ENCODE assay signal across 17 cellular contexts in the genomic region with DNA sequence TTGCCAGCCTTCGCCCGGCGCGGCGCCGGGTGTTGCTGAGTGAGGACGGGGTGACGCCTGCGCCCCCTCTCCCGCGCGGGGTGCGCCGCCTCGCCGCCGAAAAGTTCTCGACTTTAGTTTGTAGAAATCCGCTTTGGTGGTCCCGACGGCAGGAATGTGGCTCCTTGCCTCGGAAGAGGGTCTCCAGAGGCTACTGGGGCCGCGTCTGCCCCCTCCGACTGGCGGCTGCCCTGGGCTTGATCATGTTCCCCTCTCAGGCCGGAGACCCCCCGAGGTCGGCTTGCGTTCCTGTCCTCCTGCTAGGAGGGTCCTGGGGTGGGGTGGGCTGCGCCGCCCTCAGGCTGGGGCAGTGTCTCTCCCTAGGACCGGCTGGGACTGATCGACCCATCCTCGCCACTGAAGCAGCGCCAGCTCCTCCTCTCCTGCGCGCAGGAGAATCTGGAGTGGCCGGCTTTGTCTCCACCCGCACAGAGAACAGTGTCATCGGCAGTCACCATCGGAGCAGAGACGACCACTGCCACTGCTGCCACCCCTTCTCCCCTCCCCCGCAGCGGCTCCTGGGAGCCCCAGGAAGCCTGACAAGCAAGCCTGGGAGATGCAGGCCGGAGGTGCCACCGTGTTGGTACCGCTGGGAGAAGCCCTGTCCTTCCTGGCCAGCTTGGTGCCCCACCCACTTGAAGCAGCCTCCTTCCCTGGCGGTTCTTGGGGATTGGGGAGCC. TPM values are rescaled to one million over a fixed set of nuclear protein-coding genes. Genes with fewer than 3 reads are reported as not detected.
A peak's percentile ranks its signal among the peaks of the same experiment; 100 is the strongest.
DNase-seq lines count a peak whose midpoint lies in the region; ATAC-seq, FAIRE-seq and TF ChIP-seq lines count a peak whose summit lies in the region.
"Had no signal": no experiment of that assay in that cellular context is flagged by ENCODE, and none has a peak within 500 bp of the region (broad histone marks: within the 10 kb centered on the region; RNA-seq: fewer than 3 reads in every experiment).

No MANE protein-coding gene starts in this region.

- FAIRE-seq in K562 (lab: Jason Lieb, UNC): no peak

- peak overlapping the region in 1 of 2 experiments; percentile 67; a peak in 2 of 4 replicates for H3K9ac ChIP-seq in K562 (ENCODE audit: insufficient read depth in 1 of 2, low read depth in 2 of 2, low read length in 2 of 2)
- no peak overlapping the region for H3K9ac ChIP-seq in iPS-20b (ENCODE audit: low read depth, low read length)
- peak overlapping the region in 2 of 3 donors; percentile 59 to 74 for H3K9ac ChIP-seq in skeletal muscle tissue (ENCODE audit: low read depth in 1 of 3, low read length in 3 of 3)

- no peak for TF ChIP-seq EP300 in K562 (IDR thresholded peaks at IDR 0.05; ENCODE audit: low read length)

- no peak for TF ChIP-seq CTCF in K562 (IDR thresholded peaks at IDR 0.05 in 2 of 3, conservative IDR thresholded peaks at IDR 0.05 in 1 of 3; ENCODE audit: insufficient read depth in 2 of 3, low read depth in 1 of 3, low read length in 3 of 3)

- H3K4me1 ChIP-seq in K562 (replicated peaks in 1 of 2; ENCODE audit: control insufficient read depth in 2 of 2, insufficient read depth in 2 of 2, low read length in 2 of 2) (peaks cover 36 to 45% of the 10 kb centered on the region in 2 experiments), iPS-20b (ENCODE audit: insufficient read depth, low read length) (no peaks in the 10 kb centered on the region), skeletal muscle tissue (ENCODE audit: control insufficient read depth in 3 of 3, insufficient read depth in 3 of 3, low read length in 3 of 3) (peaks cover 0 to 43% (median 42%) of the 10 kb centered on the region in 3 donors)

- in situ Hi-C loops in K562 (cut with MboI): no loop called here

- H3K4me3 ChIP-seq in K562: no peak overlapping the region
- H3K4me3 ChIP-seq in iPS-20b (ENCODE audit: low read length): peak overlapping the region; percentile 47; the same call in 1 of the 2 replicates
- peak overlapping the region in 2 of 3 donors; percentile 22 to 56 for H3K4me3 ChIP-seq in skeletal muscle tissue (ENCODE audit: low read length in 3 of 3)
- H3K4me3 ChIP-seq: tibial artery had no signal

- POLR2A ChIA-PET in K562 (lab: Yijun Ruan, JAX): interaction anchor here (1.4 to 3.9 kb wide), 2 partner anchors 11 to 24 kb away, joined by 3 to 23 read pairs; no protein-coding TSS in a partner anchor

- no peak for TF ChIP-seq POLR2A in K562 (conservative IDR thresholded peaks at IDR 0.05)

- intact Hi-C loops in K562 (cut with micrococcal nuclease): no loop called here

- WGBS in K562 (ENCODE audit: insufficient coverage, low coverage, missing lambda C conversion rate): 86% methylated on average over 29 of the region's 49 CpGs

- H4K20me1 ChIP-seq in K562 (replicated peaks; ENCODE audit: control insufficient read depth, insufficient read depth, low read length): no peaks in the 10 kb centered on the region

- no TSS peak for BruUV-seq in K562 (replicated peaks; lab: Mats Ljungman, UMichigan)

- no peak overlapping the region for H2AFZ ChIP-seq in K562 (ENCODE audit: low read depth, low read length)

- H3K9me1 ChIP-seq in K562 (ENCODE audit: control insufficient read depth, insufficient read depth, low read length): no peaks in the 10 kb centered on the region

- H3K79me2 ChIP-seq in K562 (ENCODE audit: control insufficient read depth, insufficient read depth, low read length): no peaks in the 10 kb centered on the region

- H3K4me2 ChIP-seq in K562 (ENCODE audit: insufficient read depth, low read length): no peak overlapping the region

- TF ChIP-seq RAD21 in K562 (CRISPR knock-in tag; conservative IDR thresholded peaks at IDR 0.05 in 1 of 2, IDR thresholded peaks at IDR 0.05 in 1 of 2): no peak

- H3K9me3 ChIP-seq in K562 (replicated peaks; ENCODE audit: control insufficient read depth, insufficient read depth, low read depth, low read length): no peaks in the 10 kb centered on the region
- no peaks in the 10 kb centered on the region for H3K9me3 ChIP-seq in iPS-20b (ENCODE audit: insufficient read depth, low read depth, low read length)
- H3K9me3 ChIP-seq in skeletal muscle tissue (ENCODE audit: control insufficient read depth in 3 of 3, low read length in 3 of 3): no peaks in the 10 kb centered on the region
- H3K9me3 ChIP-seq: tibial artery had no signal

- H3K27me3 ChIP-seq in K562 (ENCODE audit: control insufficient read depth in 2 of 2, insufficient read depth in 2 of 2, low read length in 2 of 2): no peaks in the 10 kb centered on the region
- H3K27me3 ChIP-seq in iPS-20b (ENCODE audit: insufficient read depth, low read length): peaks cover 94% of the 10 kb centered on the region
- H3K27me3 ChIP-seq in skeletal muscle tissue (ENCODE audit: control insufficient read depth in 3 of 3, insufficient read depth in 3 of 3, low read length in 3 of 3): peaks cover 8 to 22% (median 18%) of the 10 kb centered on the region in 3 donors

- H3K36me3 ChIP-seq in K562 (ENCODE audit: control insufficient read depth, insufficient read depth, low read length) (no peaks in the 10 kb centered on the region), iPS-20b (ENCODE audit: insufficient read depth, low read depth, low read length) (no peaks in the 10 kb centered on the region), skeletal muscle tissue (ENCODE audit: control insufficient read depth in 3 of 3, insufficient read depth in 3 of 3, low read length in 3 of 3) (peaks cover 0 to 4% (median 3%) of the 10 kb centered on the region in 3 donors)
- H3K36me3 ChIP-seq: tibial artery had no signal

- H3K27ac ChIP-seq in K562 (ENCODE audit: extremely low read depth, low read depth, low read length) (no peak overlapping the region), iPS-20b (ENCODE audit: low read length) (no peak overlapping the region), skeletal muscle tissue (ENCODE audit: low read depth, low read length) (peak overlapping the region; percentile 16)
- H3K27ac ChIP-seq: tibial artery had no signal

- ATAC-seq in K562: no peak
- no peak for ATAC-seq in GM21619 (IDR thresholded peaks at IDR 0.05; ENCODE audit: unreplicated experiment)

- DNase-seq in NCI-H748 (lab: John Stamatoyannopoulos, UW; ENCODE audit: unreplicated experiment) (peak; percentile 10), NCI-H748 treated with DMSO at 0.1 percent for 48 hours (lab: John Stamatoyannopoulos, UW) (no peak), K562 (ENCODE audit: extremely low read depth in 1 of 4, low spot score in 3 of 4) (no peak), foreskin melanocyte (no peak)
- DNase-seq in stimulated activated CD4-positive, alpha-beta T cell treated with anti-CD3 and anti-CD28 coated beads, Interleukin-15, amount 100 ng/mL, for 24 hours: no peak
- DNase-seq: cerebellar nuclear complex, islet precursor cell, naive B cell, NCI-H510A treated with DMSO at 0.1 percent for 48 hours, tibial artery had no signal

- CTCF ChIA-PET in K562 (lab: Yijun Ruan, JAX; ENCODE audit: low intra/inter-chr PET ratio): no interaction called here

RNA-seq across cellular contexts. Expression of gene SLC30A2, which starts 0.6 kb away (rescaled TPM):
- total RNA-seq in K562 (2011; cell fraction: chromatin; rRNA removed; ENCODE audit: low replicate concordance): 0.42 TPM in 1 of 2 replicates, not detected in the other
- total RNA-seq in K562 (2011; cell fraction: nucleolus; rRNA removed): 0.33 and 0.53 TPM in 2 replicates
- total RNA-seq in K562 (2011; cell fraction: nucleoplasm; rRNA removed): 0.51 TPM in 1 of 2 replicates, not detected in the other
- total RNA-seq in K562 (2014; rRNA removed) (0.18 TPM in 1 of 2 replicates, not detected in the other), K562 (2014; rRNA removed; fragmentation: Illumina TruSeq; extraction: Trizol) (not detected in 2 replicates), K562 (2015; rRNA removed; fragmentation: Illumina TruSeq; extraction: Trizol) (not detected in 2 replicates), K562 (2021) (0.11 and 0.13 TPM in 2 replicates), skeletal muscle tissue (under 0.01 TPM)
- polyA plus RNA-seq in K562 (2011; rRNA removed) (0.07 and 0.08 TPM in 2 replicates), K562 (2014; fragmentation: Illumina TruSeq; extraction: Trizol) (0.07 TPM in 1 of 2 replicates, not detected in the other), K562 (2014; fragmentation: Nextera tagmentation; extraction: Ambion mirVana) (under 1 TPM; 0.01 to 0.06 TPM), K562 (2014; rRNA removed) (0.03 TPM in 1 of 2 replicates, not detected in the other)
- polyA plus RNA-seq in K562 (2011; cell fraction: cytosol; rRNA removed): 0.19 and 0.22 TPM in 2 replicates
- polyA plus RNA-seq in K562 (2011; cell fraction: nucleus; rRNA removed): 0.10 TPM in 2 replicates
- polyA plus RNA-seq in K562 (2012): 0.03 and 0.32 TPM in 2 replicates
- polyA minus RNA-seq in K562 (2011; rRNA and poly(A)+ RNA removed): 0.21 TPM in 1 of 2 replicates, not detected in the other
- polyA minus RNA-seq in K562 (2011; cell fraction: cytosol; rRNA and poly(A)+ RNA removed): not detected in 2 replicates
- 0.13 TPM in 1 of 2 replicates, not detected in the other for polyA minus RNA-seq in K562 (2011; cell fraction: nucleus; rRNA and poly(A)+ RNA removed)
- total RNA-seq: A673; activated CD8-positive, alpha-beta memory T cell treated with anti-CD3 and anti-CD28 coated beads for 36 hours; activated naive CD4-positive, alpha-beta T cell treated with anti-CD3 and anti-CD28 coated beads, Interleukin-2, amount 50 U/mL, for 72 hours; fibroblast of lung had no signal
- polyA plus RNA-seq: fibroblast of lung had no signal

RNA-seq across cellular contexts. Expression of gene TRIM63, which starts 21.0 kb away (rescaled TPM):
- 0.74 and 0.77 TPM in 2 replicates for total RNA-seq in K562 (2011; cell fraction: chromatin; rRNA removed; ENCODE audit: low replicate concordance)
- total RNA-seq in K562 (2011; cell fraction: nucleolus; rRNA removed): 0.26 and 0.67 TPM in 2 replicates
- 0.44 and 0.99 TPM in 2 replicates for total RNA-seq in K562 (2011; cell fraction: nucleoplasm; rRNA removed)
- total RNA-seq in K562 (2014; rRNA removed) (0.24 and 0.50 TPM in 2 replicates), K562 (2014; rRNA removed; fragmentation: Illumina TruSeq; extraction: Trizol) (0.32 and 0.36 TPM in 2 replicates), K562 (2015; rRNA removed; fragmentation: Illumina TruSeq; extraction: Trizol) (0.19 and 0.22 TPM in 2 replicates), K562 (2021) (0.16 and 0.44 TPM in 2 replicates), skeletal muscle tissue (30.3 TPM)
- polyA plus RNA-seq in K562 (2011; rRNA removed) (0.42 and 0.57 TPM in 2 replicates), K562 (2014; fragmentation: Illumina TruSeq; extraction: Trizol) (0.28 and 0.48 TPM in 2 replicates), K562 (2014; fragmentation: Nextera tagmentation; extraction: Ambion mirVana) (under 1 TPM; 0.08 to 0.10 TPM), K562 (2014; rRNA removed) (0.22 and 0.40 TPM in 2 replicates)
- 0.31 and 0.43 TPM in 2 replicates for polyA plus RNA-seq in K562 (2011; cell fraction: cytosol; rRNA removed)
- 0.41 and 0.65 TPM in 2 replicates for polyA plus RNA-seq in K562 (2011; cell fraction: nucleus; rRNA removed)
- 0.38 and 0.60 TPM in 2 replicates for polyA plus RNA-seq in K562 (2012)
- polyA minus RNA-seq in K562 (2011; rRNA and poly(A)+ RNA removed): 0.28 and 0.54 TPM in 2 replicates
- not detected in 2 replicates for polyA minus RNA-seq in K562 (2011; cell fraction: cytosol; rRNA and poly(A)+ RNA removed)
- polyA minus RNA-seq in K562 (2011; cell fraction: nucleus; rRNA and poly(A)+ RNA removed): 0.27 and 0.33 TPM in 2 replicates
- total RNA-seq: A673; activated CD8-positive, alpha-beta memory T cell treated with anti-CD3 and anti-CD28 coated beads for 36 hours; fibroblast of lung had no signal
- polyA plus RNA-seq: fibroblast of lung had no signal

RNA-seq across cellular contexts. Expression of gene EXTL1, which starts 24.9 kb away (rescaled TPM):
- total RNA-seq in K562 (2011; cell fraction: chromatin; rRNA removed; ENCODE audit: low replicate concordance): 0.58 TPM in 1 of 2 replicates, not detected in the other
- 1.5 and 2.0 TPM in 2 replicates for total RNA-seq in K562 (2011; cell fraction: nucleolus; rRNA removed)
- total RNA-seq in K562 (2011; cell fraction: nucleoplasm; rRNA removed): 0.95 and 1.9 TPM in 2 replicates
- total RNA-seq in K562 (2014; rRNA removed) (0.12 and 0.23 TPM in 2 replicates), K562 (2014; rRNA removed; fragmentation: Illumina TruSeq; extraction: Trizol) (0.04 TPM in 1 of 2 replicates, not detected in the other), K562 (2015; rRNA removed; fragmentation: Illumina TruSeq; extraction: Trizol) (0.07 and 0.08 TPM in 2 replicates), K562 (2021) (0.13 and 0.16 TPM in 2 replicates), skeletal muscle tissue (0.52 TPM)
- polyA plus RNA-seq in K562 (2011; rRNA removed) (0.07 and 0.11 TPM in 2 replicates), K562 (2014; fragmentation: Illumina TruSeq; extraction: Trizol) (0.06 TPM in 1 of 2 replicates, not detected in the other), K562 (2014; fragmentation: Nextera tagmentation; extraction: Ambion mirVana) (not detected), K562 (2014; rRNA removed) (0.09 and 0.16 TPM in 2 replicates)
- polyA plus RNA-seq in K562 (2011; cell fraction: cytosol; rRNA removed): 0.07 and 0.13 TPM in 2 replicates
- polyA plus RNA-seq in K562 (2011; cell fraction: nucleus; rRNA removed): 0.28 and 0.32 TPM in 2 replicates
- 0.13 and 0.68 TPM in 2 replicates for polyA plus RNA-seq in K562 (2012)
- 0.11 and 0.18 TPM in 2 replicates for polyA minus RNA-seq in K562 (2011; rRNA and poly(A)+ RNA removed)
- 0.29 and 0.55 TPM in 2 replicates for polyA minus RNA-seq in K562 (2011; cell fraction: cytosol; rRNA and poly(A)+ RNA removed)
- polyA minus RNA-seq in K562 (2011; cell fraction: nucleus; rRNA and poly(A)+ RNA removed): 1.3 and 2.3 TPM in 2 replicates
- total RNA-seq: A673; activated CD8-positive, alpha-beta memory T cell treated with anti-CD3 and anti-CD28 coated beads for 36 hours; activated naive CD4-positive, alpha-beta T cell treated with anti-CD3 and anti-CD28 coated beads, Interleukin-2, amount 50 U/mL, for 72 hours had no signal

RNA-seq across cellular contexts. Expression of gene PAFAH2, which starts 48.6 kb away (rescaled TPM):
- 9.2 and 10.7 TPM in 2 replicates for total RNA-seq in K562 (2011; cell fraction: chromatin; rRNA removed; ENCODE audit: low replicate concordance)
- total RNA-seq in K562 (2011; cell fraction: nucleolus; rRNA removed): 7.3 and 7.8 TPM in 2 replicates
- 6.4 and 7.5 TPM in 2 replicates for total RNA-seq in K562 (2011; cell fraction: nucleoplasm; rRNA removed)
- total RNA-seq in K562 (2014; rRNA removed) (5.5 and 6.5 TPM in 2 replicates), K562 (2014; rRNA removed; fragmentation: Illumina TruSeq; extraction: Trizol) (6.4 and 6.8 TPM in 2 replicates), K562 (2015; rRNA removed; fragmentation: Illumina TruSeq; extraction: Trizol) (6.3 and 6.4 TPM in 2 replicates), K562 (2021) (4.7 and 5.9 TPM in 2 replicates), skeletal muscle tissue (33.9 TPM)
- polyA plus RNA-seq in K562 (2011; rRNA removed) (7.5 and 10.9 TPM in 2 replicates), K562 (2014; fragmentation: Illumina TruSeq; extraction: Trizol) (7.0 and 8.7 TPM in 2 replicates), K562 (2014; fragmentation: Nextera tagmentation; extraction: Ambion mirVana) (1 to 10 TPM; 4.2 to 7.0 TPM), K562 (2014; rRNA removed) (6.0 and 6.9 TPM in 2 replicates)
- polyA plus RNA-seq in K562 (2011; cell fraction: cytosol; rRNA removed): 6.0 and 7.6 TPM in 2 replicates
- polyA plus RNA-seq in K562 (2011; cell fraction: nucleus; rRNA removed): 6.5 and 9.1 TPM in 2 replicates
- polyA plus RNA-seq in K562 (2012): 4.5 and 7.8 TPM in 2 replicates
- polyA minus RNA-seq in K562 (2011; rRNA and poly(A)+ RNA removed): 8.3 and 11.1 TPM in 2 replicates
- polyA minus RNA-seq in K562 (2011; cell fraction: cytosol; rRNA and poly(A)+ RNA removed): 4.3 and 7.0 TPM in 2 replicates
- polyA minus RNA-seq in K562 (2011; cell fraction: nucleus; rRNA and poly(A)+ RNA removed): 4.0 and 5.7 TPM in 2 replicates

Comparison
In these comparisons a context has a peak if more than half of its experiments do, and no peak if none do; other contexts are left out.
1. RNA of gene TRIM63, which starts 21.0 kb away (total RNA-seq): 30.3 TPM in skeletal muscle tissue (single experiment); 0.16 to 0.99 TPM in K562; every median in the first group is over 10 times any median in the second.